23 cellular contexts compared by ENCODE assay signal in the genomic region with DNA sequence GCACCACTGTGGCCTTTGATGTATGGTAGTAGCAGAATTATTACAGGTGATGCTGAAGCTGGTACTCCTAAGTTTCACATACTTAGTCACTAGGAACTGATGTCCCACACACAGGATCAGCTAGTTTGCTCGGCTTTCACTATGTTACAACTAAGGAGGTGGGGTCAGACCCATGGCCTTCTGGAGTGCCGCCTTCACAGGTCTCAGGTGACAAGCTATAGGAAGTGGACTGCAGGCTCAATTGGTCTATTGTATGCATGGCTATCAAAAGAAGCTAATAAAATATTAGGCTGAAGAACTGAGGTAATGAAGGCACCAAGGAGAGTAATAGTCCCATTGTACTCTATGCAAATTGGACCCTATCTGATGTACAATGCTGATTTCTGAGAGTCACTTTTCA.
"Had no signal": no experiment of that assay in that cellular context is flagged by ENCODE, and none has a peak within 500 bp of the region (broad histone marks: within the 10 kb centered on the region; RNA-seq: fewer than 3 reads in every experiment).

No MANE protein-coding gene starts in this region.

- H3K36me3 Mint-ChIP-seq: activated CD4-positive, alpha-beta memory T cell treated with anti-CD3 and anti-CD28 coated beads for 36 hours; activated naive CD4-positive, alpha-beta T cell treated with anti-CD3 and anti-CD28 coated beads, Interleukin-2, amount 50 U/mL, for 72 hours; brain had no signal

- H3K27ac ChIP-seq: SJSA1 had no signal

- H3K36me3 ChIP-seq: SJSA1 had no signal

- H3K27me3 Mint-ChIP-seq: activated B cell treated with CpG ODN at 0.5 μM for 24 hours; activated CD4-positive, alpha-beta memory T cell treated with anti-CD3 and anti-CD28 coated beads for 36 hours; activated CD4-positive, alpha-beta T cell treated with anti-CD3 and anti-CD28 coated beads, Interleukin-2, amount 10 ng/mL, durations not matched to agents 7 days and 5 days; activated naive CD8-positive, alpha-beta T cell treated with anti-CD3 and anti-CD28 coated beads, Interleukin-2, amount 50 U/mL, for 24 hours; central memory CD8-positive, alpha-beta T cell; T-helper 17 cell had no signal

- H3K27ac Mint-ChIP-seq: activated B cell treated with CpG ODN at 0.5 μM for 24 hours; activated CD4-positive, alpha-beta memory T cell treated with anti-CD3 and anti-CD28 coated beads for 36 hours; activated CD4-positive, alpha-beta T cell treated with anti-CD3 and anti-CD28 coated beads, Interleukin-2, amount 10 ng/mL, durations not matched to agents 7 days and 5 days; activated naive CD4-positive, alpha-beta T cell treated with anti-CD3 and anti-CD28 coated beads, Interleukin-2, amount 50 U/mL, for 72 hours; activated naive CD8-positive, alpha-beta T cell treated with anti-CD3 and anti-CD28 coated beads, Interleukin-2, amount 50 U/mL, for 24 hours; T-helper 17 cell had no signal

- H3K9me3 ChIP-seq: SJSA1 had no signal

- DNase-seq: activated B cell treated with CpG ODN at 0.5 μM for 24 hours; activated CD4-positive, alpha-beta memory T cell treated with anti-CD3 and anti-CD28 coated beads for 36 hours; activated CD4-positive, alpha-beta T cell treated with anti-CD3 and anti-CD28 coated beads, Interleukin-2, amount 10 ng/mL, durations not matched to agents 7 days and 5 days; activated CD8-positive, alpha-beta memory T cell treated with anti-CD3 and anti-CD28 coated beads for 24 hours; activated effector memory CD4-positive, alpha-beta T cell treated with anti-CD3 and anti-CD28 coated beads, Interleukin-2, amount 50 U/mL, for 16 hours; activated naive CD4-positive, alpha-beta T cell treated with Interleukin-2 at 50 U/mL for 16 hours; activated naive CD8-positive, alpha-beta T cell treated with anti-CD3 and anti-CD28 coated beads, Interleukin-2, amount 50 U/mL, for 24 hours; activated T-cell treated with anti-CD3 and anti-CD28 coated beads, Interleukin-2, amount 50 U/mL, for 4 hours; amygdala; Karpas-422; NCI-H146; NCI-H1930; NCI-H2171; NCI-H2227 treated with DMSO at 0.1 percent for 48 hours; NCI-H446 treated with DMSO at 0.1 percent for 48 hours; PC-3; SHP77; T-helper 17 cell; T-helper 9 cell had no signal

- H3K9me3 Mint-ChIP-seq: activated CD4-positive, alpha-beta T cell treated with anti-CD3 and anti-CD28 coated beads, Interleukin-2, amount 10 ng/mL, durations not matched to agents 7 days and 5 days; activated naive CD8-positive, alpha-beta T cell treated with anti-CD3 and anti-CD28 coated beads, Interleukin-2, amount 50 U/mL, for 24 hours had no signal

- H3K4me3 Mint-ChIP-seq: activated B cell treated with CpG ODN at 0.5 μM for 24 hours; activated CD4-positive, alpha-beta memory T cell treated with anti-CD3 and anti-CD28 coated beads for 36 hours; activated CD4-positive, alpha-beta T cell treated with anti-CD3 and anti-CD28 coated beads, Interleukin-2, amount 10 ng/mL, durations not matched to agents 7 days and 5 days; activated naive CD8-positive, alpha-beta T cell treated with anti-CD3 and anti-CD28 coated beads, Interleukin-2, amount 50 U/mL, for 24 hours; activated T-cell treated with anti-CD3 and anti-CD28 coated beads, Interleukin-2, amount 50 U/mL, for 4 hours; brain; central memory CD8-positive, alpha-beta T cell; T-helper 17 cell had no signal

- H3K4me3 ChIP-seq: SJSA1 had no signal

- ATAC-seq: activated naive CD4-positive, alpha-beta T cell treated with anti-CD3 and anti-CD28 coated beads, Interleukin-2, amount 50 U/mL, for 72 hours; activated naive CD8-positive, alpha-beta T cell treated with anti-CD3 and anti-CD28 coated beads, Interleukin-2, amount 50 U/mL, for 24 hours; activated T-cell treated with anti-CD3 and anti-CD28 coated beads, Interleukin-2, amount 50 U/mL, for 4 hours; PC-3; T-helper 17 cell had no signal

- H3K4me1 Mint-ChIP-seq: activated B cell treated with CpG ODN at 0.5 μM for 24 hours; activated CD4-positive, alpha-beta T cell treated with anti-CD3 and anti-CD28 coated beads, Interleukin-2, amount 10 ng/mL, durations not matched to agents 7 days and 5 days; activated naive CD8-positive, alpha-beta T cell treated with anti-CD3 and anti-CD28 coated beads, Interleukin-2, amount 50 U/mL, for 24 hours; central memory CD8-positive, alpha-beta T cell; T-helper 17 cell had no signal

- H3K4me1 ChIP-seq: SJSA1 had no signal
